ENCODE assay signal across 21 cellular contexts in genomic region chr1:154614247-154614646, GRCh38. TPM values are rescaled to one million over a fixed set of nuclear protein-coding genes. Genes with fewer than 3 reads are reported as not detected.
A peak's percentile ranks its signal among the peaks of the same experiment; 100 is the strongest.
DNase-seq lines count a peak whose midpoint lies in the region; ATAC-seq and TF ChIP-seq lines count a peak whose summit lies in the region.
"Had no signal": no experiment of that assay in that cellular context is flagged by ENCODE, and none has a peak within 500 bp of the region (broad histone marks: within the 10 kb centered on the region; RNA-seq: fewer than 3 reads in every experiment).

No MANE protein-coding gene starts in this region.

- TF ChIP-seq CTCF in A673 (conservative IDR thresholded peaks at IDR 0.05; ENCODE audit: low read depth, low read length) (0 out of 2 replicates have a peak, but pooled peaks have one; percentile 23), PC-3 (conservative IDR thresholded peaks at IDR 0.05; ENCODE audit: low read depth, low read length) (0 out of 2 replicates have a peak, but pooled peaks have one; percentile 24), esophagus squamous epithelium (IDR thresholded peaks at IDR 0.05) (no peak)

- intact Hi-C loops in A673 (cut with micrococcal nuclease; ENCODE audit: unreplicated experiment) (no loop called here), PC-3 (cut with micrococcal nuclease) (no loop called here), esophagus squamous epithelium (cut with DNase I) (no loop called here)

- no peak for TF ChIP-seq POLR2A in esophagus squamous epithelium (IDR thresholded peaks at IDR 0.05)

- H3K9ac ChIP-seq in PC-3 (ENCODE audit: low read length): no peak overlapping the region

- H3K9me2 ChIP-seq in PC-3 (replicated peaks; ENCODE audit: low read length): no peaks in the 10 kb centered on the region

- peak overlapping the region; percentile 0 for H3K27ac Mint-ChIP-seq in T-helper 1 cell treated with Interleukin-12 subunit alpha and Interleukin-12 subunit beta and Interleukin-4 antibody, amounts not matched to agents 30 μg/mL and 1 μg/mL, for 36 hours

- no peak for ATAC-seq in PC-3
- ATAC-seq: body of pancreas, heart left ventricle had no signal

- peaks cover 49% of the 10 kb centered on the region for H3K4me1 Mint-ChIP-seq in T-helper 1 cell treated with Interleukin-12 subunit alpha and Interleukin-12 subunit beta and Interleukin-4 antibody, amounts not matched to agents 30 μg/mL and 1 μg/mL, for 36 hours (ENCODE audit: low read depth)

- H3K27me3 Mint-ChIP-seq in T-helper 1 cell treated with Interleukin-12 subunit alpha and Interleukin-12 subunit beta and Interleukin-4 antibody, amounts not matched to agents 30 μg/mL and 1 μg/mL, for 36 hours (ENCODE audit: low read depth): no peaks in the 10 kb centered on the region

- no peak overlapping the region for H2AFZ ChIP-seq in PC-3 (ENCODE audit: low read length)

- CTCF ChIA-PET in A673 (lab: Charles Lee) (no interaction called here), PC-3 (lab: Charles Lee) (interaction anchor here (0.6 kb wide), 1 partner anchor 289 kb away, joined by 3 read pairs; no protein-coding TSS in a partner anchor)

- POLR2A ChIA-PET in A673 (lab: Charles Lee; ENCODE audit: low non-redundant PET): no interaction called here
- POLR2A ChIA-PET in PC-3 (lab: Charles Lee; ENCODE audit: unreplicated experiment): no interaction called here

- no peak overlapping the region for H3K4me3 Mint-ChIP-seq in T-helper 1 cell treated with Interleukin-12 subunit alpha and Interleukin-12 subunit beta and Interleukin-4 antibody, amounts not matched to agents 30 μg/mL and 1 μg/mL, for 36 hours
- H3K4me3 Mint-ChIP-seq: immature natural killer cell had no signal

- no peak overlapping the region for H3K4me2 ChIP-seq in PC-3 (ENCODE audit: low read length)

- H3K4me3 ChIP-seq in A673 (ENCODE audit: low read depth, low read length, poor library complexity, severe bottlenecking): no peak overlapping the region
- H3K4me3 ChIP-seq in PC-3 (ENCODE audit: low read length): no peak overlapping the region
- H3K4me3 ChIP-seq in esophagus squamous epithelium: no peak overlapping the region
- H3K4me3 ChIP-seq: body of pancreas, heart left ventricle, left ventricle myocardium inferior had no signal

- H3K36me3 Mint-ChIP-seq in T-helper 1 cell treated with Interleukin-12 subunit alpha and Interleukin-12 subunit beta and Interleukin-4 antibody, amounts not matched to agents 30 μg/mL and 1 μg/mL, for 36 hours (ENCODE audit: low read depth): peaks cover 4% of the 10 kb centered on the region

- H3K27me3 ChIP-seq in A673 (replicated peaks; ENCODE audit: insufficient read depth, low read depth, low read length, poor library complexity) (no peaks in the 10 kb centered on the region), PC-3 (ENCODE audit: low read length) (no peaks in the 10 kb centered on the region), esophagus squamous epithelium (no peaks in the 10 kb centered on the region)
- H3K27me3 ChIP-seq: body of pancreas, heart left ventricle had no signal

- 0 out of 2 replicates have a peak, but pooled peaks cover 5% of the 10 kb centered on the region for H4K20me1 ChIP-seq in PC-3 (ENCODE audit: low read length)

- H3K9me3 ChIP-seq in A673 (ENCODE audit: low read depth, low read length, poor library complexity, severe bottlenecking) (no peaks in the 10 kb centered on the region), PC-3 (ENCODE audit: low read length) (no peaks in the 10 kb centered on the region), esophagus squamous epithelium (no peaks in the 10 kb centered on the region)
- H3K9me3 ChIP-seq: body of pancreas, Caco-2, heart left ventricle, left ventricle myocardium inferior had no signal

- H3K27ac ChIP-seq in A673 (ENCODE audit: low read depth, low read length, poor library complexity, severe bottlenecking) (no peak overlapping the region), PC-3 (ENCODE audit: low read length) (no peak overlapping the region), esophagus squamous epithelium (no peak overlapping the region)
- H3K27ac ChIP-seq: body of pancreas, heart left ventricle, left ventricle myocardium inferior had no signal

- DNase-seq in T-helper 1 cell: no peak
- DNase-seq in A673 (ENCODE audit: low spot score): no peak
- no peak for DNase-seq in PC-3
- peak; percentile 41 for DNase-seq in ecto neural progenitor cell (ENCODE audit: low spot score)
- no peak for DNase-seq in stimulated activated naive CD4-positive, alpha-beta T cell treated with Interleukin-2 at 50 U/mL for 16 hours (lab: John Stamatoyannopoulos, UW)
- DNase-seq in esophagus squamous epithelium (lab: John Stamatoyannopoulos, UW): no peak
- no peak for DNase-seq in NCI-H1417 (lab: John Stamatoyannopoulos, UW)
- DNase-seq: 8988T; activated CD8-positive, alpha-beta memory T cell treated with anti-CD3 and anti-CD28 coated beads, Interleukin-2, amount 50 U/mL, for 48 hours; activated naive CD4-positive, alpha-beta T cell treated with anti-CD3 and anti-CD28 coated beads, Interleukin-2, amount 50 U/mL, for 16 hours; body of pancreas; Caco-2; EL; heart left ventricle; immature natural killer cell; left ventricle myocardium inferior; NCI-H1436; NCI-H510A; occipital lobe; T1000 had no signal

- H3K36me3 ChIP-seq in A673 (ENCODE audit: insufficient read depth, low read length, poor library complexity, severe bottlenecking) (no peaks in the 10 kb centered on the region), PC-3 (ENCODE audit: low read depth, low read length) (no peaks in the 10 kb centered on the region; the same call in 1 of the 2 replicates), esophagus squamous epithelium (peaks cover 0 to 8% (median 0%) of the 10 kb centered on the region in 3 donors)
- H3K36me3 ChIP-seq: left ventricle myocardium inferior had no signal

- no TSS peak for BruUV-seq in A673 (replicated peaks; lab: Mats Ljungman, UMichigan)
- BruUV-seq in PC-3 (replicated peaks; lab: Mats Ljungman, UMichigan): no TSS peak

- peaks cover 95% of the 10 kb centered on the region for H3K79me2 ChIP-seq in PC-3 (ENCODE audit: low read length)

- WGBS in esophagus squamous epithelium, 2 donors: 93 to 95% methylated on average over 4 of the region's 4 CpGs

- H3F3A ChIP-seq in PC-3 (ENCODE audit: low read length, unreplicated experiment): no peaks in the 10 kb centered on the region

- no peaks in the 10 kb centered on the region for H3K9me3 Mint-ChIP-seq in T-helper 1 cell treated with Interleukin-12 subunit alpha and Interleukin-12 subunit beta and Interleukin-4 antibody, amounts not matched to agents 30 μg/mL and 1 μg/mL, for 36 hours
- H3K9me3 Mint-ChIP-seq: immature natural killer cell had no signal

- H3K4me1 ChIP-seq in A673 (ENCODE audit: insufficient read depth, low read length, poor library complexity, severe bottlenecking) (peaks cover 14% of the 10 kb centered on the region), PC-3 (ENCODE audit: insufficient read depth, low read length) (peaks cover 6% of the 10 kb centered on the region), esophagus squamous epithelium (peaks cover 0 to 9% (median 6%) of the 10 kb centered on the region in 3 donors)

RNA-seq across cellular contexts. Expression of gene ADAR, which starts 6.3 kb away (rescaled TPM):
- total RNA-seq in A673 (2021): 165 and 171 TPM in 2 replicates
- 129 and 136 TPM in 2 replicates for total RNA-seq in PC-3 (2014; rRNA removed)
- total RNA-seq in esophagus squamous epithelium: 10 to 100 TPM; 45.2 to 68.5 (median 59.2) TPM

RNA-seq across cellular contexts. Expression of gene CHRNB2, which starts 46.7 kb away (rescaled TPM):
- total RNA-seq in A673 (2021): 3.2 and 3.5 TPM in 2 replicates
- not detected in 2 replicates for total RNA-seq in PC-3 (2014; rRNA removed)
- total RNA-seq in esophagus squamous epithelium: under 1 TPM; 0.11 to 0.38 (median 0.16) TPM
- total RNA-seq: left ventricle myocardium inferior had no signal

RNA-seq across cellular contexts. Expression of gene UBE2Q1, which starts 55.8 kb away (rescaled TPM):
- total RNA-seq in A673 (2021) (84.5 and 104 TPM in 2 replicates), PC-3 (2014; rRNA removed) (40.0 and 66.6 TPM in 2 replicates), esophagus squamous epithelium (10 to 100 TPM; 17.8 to 27.9 (median 24.3) TPM)

Comparison
In these comparisons a context has a peak if more than half of its experiments do, and no peak if none do; other contexts are left out.
1. CTCF ChIP-seq: peak in A673 (single experiment) and PC-3 (single experiment); none in esophagus squamous epithelium (0 of 6).